9 cellular contexts compared by ENCODE assay signal in genomic region chr2:42567389-42567788, GRCh38. TPM values are rescaled to one million over a fixed set of nuclear protein-coding genes. Genes with fewer than 3 reads are reported as not detected.
DNase-seq lines count a peak whose midpoint lies in the region; ATAC-seq, FAIRE-seq and TF ChIP-seq lines count a peak whose summit lies in the region.
"Had no signal": no experiment of that assay in that cellular context is flagged by ENCODE, and none has a peak within 500 bp of the region (broad histone marks: within the 10 kb centered on the region; RNA-seq: fewer than 3 reads in every experiment).

No MANE protein-coding gene starts in this region.

- H3K36me3 ChIP-seq in kidney (ENCODE audit: control insufficient read depth in 1 of 2, insufficient read depth in 2 of 2, low read length in 2 of 2) (no peaks in the 10 kb centered on the region), thoracic aorta (no peaks in the 10 kb centered on the region), mucosa of descending colon (ENCODE audit: low read depth) (no peaks in the 10 kb centered on the region)

- CTCF ChIA-PET in activated CD4-positive, alpha-beta T cell treated with anti-CD3 and anti-CD28 coated beads, Interleukin-2, amount 10 ng/mL, durations not matched to agents 7 days and 5 days (lab: Charles Lee) = interaction anchor here (0.7 kb wide), 1 partner anchor 252 kb away, joined by 5 read pairs; no protein-coding TSS in a partner anchor

- no peaks in the 10 kb centered on the region for H3K27me3 Mint-ChIP-seq in activated CD4-positive, alpha-beta T cell treated with anti-CD3 and anti-CD28 coated beads, Interleukin-2, amount 10 ng/mL, durations not matched to agents 7 days and 5 days
- H3K27me3 Mint-ChIP-seq in activated naive CD8-positive, alpha-beta T cell treated with anti-CD3 and anti-CD28 coated beads for 36 hours = no peaks in the 10 kb centered on the region

- peaks cover 30% of the 10 kb centered on the region for H3K4me1 Mint-ChIP-seq in activated CD4-positive, alpha-beta T cell treated with anti-CD3 and anti-CD28 coated beads, Interleukin-2, amount 10 ng/mL, durations not matched to agents 7 days and 5 days
- H3K4me1 Mint-ChIP-seq in activated naive CD8-positive, alpha-beta T cell treated with anti-CD3 and anti-CD28 coated beads for 36 hours = peaks cover 28% of the 10 kb centered on the region

- H3K4me3 Mint-ChIP-seq in activated CD4-positive, alpha-beta T cell treated with anti-CD3 and anti-CD28 coated beads, Interleukin-2, amount 10 ng/mL, durations not matched to agents 7 days and 5 days = peak overlapping the region; percentile 72
- peak overlapping the region; percentile 47 for H3K4me3 Mint-ChIP-seq in activated naive CD8-positive, alpha-beta T cell treated with anti-CD3 and anti-CD28 coated beads for 36 hours

- H3K4me3 ChIP-seq in kidney (ENCODE audit: low read length in 2 of 2) (no peak overlapping the region), thoracic aorta (no peak overlapping the region), mucosa of descending colon (no peak overlapping the region)

- ATAC-seq in thoracic aorta (ENCODE audit: insufficient number of reproducible peaks, low FRiP score, low read depth) = no peak
- ATAC-seq in mucosa of descending colon = no peak
- no peak for ATAC-seq in GM18517 (IDR thresholded peaks at IDR 0.05; ENCODE audit: unreplicated experiment)

- no peak for FAIRE-seq in kidney (lab: Jason Lieb, UNC)
- FAIRE-seq: colon had no signal

- H3K27me3 ChIP-seq in thoracic aorta (replicated peaks; ENCODE audit: insufficient read depth) = no peaks in the 10 kb centered on the region

- H3K4me1 ChIP-seq in kidney (ENCODE audit: control insufficient read depth in 1 of 2, insufficient read depth in 1 of 2, low read depth in 1 of 2, low read length in 2 of 2) = peaks cover 3% of the 10 kb centered on the region in 2 donors
- peaks cover 10 to 30% of the 10 kb centered on the region in 2 donors for H3K4me1 ChIP-seq in thoracic aorta (ENCODE audit: control insufficient read depth in 1 of 2, low read depth in 2 of 2)
- H3K4me1 ChIP-seq in mucosa of descending colon (ENCODE audit: low read depth) = peaks cover 26% of the 10 kb centered on the region

- H3K9me3 ChIP-seq in kidney (ENCODE audit: control insufficient read depth in 1 of 2, low read length in 2 of 2) = no peaks in the 10 kb centered on the region
- H3K9me3 ChIP-seq in thoracic aorta = no peaks in the 10 kb centered on the region
- no peaks in the 10 kb centered on the region for H3K9me3 ChIP-seq in mucosa of descending colon

- H3K9me3 Mint-ChIP-seq in activated CD4-positive, alpha-beta T cell treated with anti-CD3 and anti-CD28 coated beads, Interleukin-2, amount 10 ng/mL, durations not matched to agents 7 days and 5 days = no peaks in the 10 kb centered on the region
- H3K9me3 Mint-ChIP-seq in activated naive CD8-positive, alpha-beta T cell treated with anti-CD3 and anti-CD28 coated beads for 36 hours = no peaks in the 10 kb centered on the region

- no peak for DNase-seq in activated CD4-positive, alpha-beta T cell treated with anti-CD3 and anti-CD28 coated beads, Interleukin-2, amount 10 ng/mL, durations not matched to agents 7 days and 5 days
- DNase-seq in activated CD4-positive, alpha-beta T cell treated with anti-CD3 and anti-CD28 coated beads, Interleukin-2, amount 50 U/mL, for 4 hours = no peak
- no peak for DNase-seq in activated naive CD8-positive, alpha-beta T cell treated with anti-CD3 and anti-CD28 coated beads for 36 hours
- DNase-seq in kidney (no peak), thoracic aorta (ENCODE audit: low spot score) (no peak), mucosa of descending colon (no peak), cerebellum (ENCODE audit: low spot score) (no peak)

- peak overlapping the region in 1 of 2 donors; percentile 6 for H3K9ac ChIP-seq in kidney (ENCODE audit: low read length in 2 of 2)

- intact Hi-C loops in kidney (cut with DNase I) (no loop called here), mucosa of descending colon (cut with DNase I, micrococcal nuclease) (no loop called here)

- TF ChIP-seq CTCF in kidney (IDR thresholded peaks at IDR 0.05; ENCODE audit: borderline replicate concordance, extremely low read depth, insufficient read depth) (no peak), thoracic aorta (IDR thresholded peaks at IDR 0.05) (no peak), mucosa of descending colon (IDR thresholded peaks at IDR 0.05) (no peak)

- peak overlapping the region; percentile 26 for H3K27ac Mint-ChIP-seq in activated CD4-positive, alpha-beta T cell treated with anti-CD3 and anti-CD28 coated beads, Interleukin-2, amount 10 ng/mL, durations not matched to agents 7 days and 5 days
- peak overlapping the region; percentile 21 for H3K27ac Mint-ChIP-seq in activated naive CD8-positive, alpha-beta T cell treated with anti-CD3 and anti-CD28 coated beads for 36 hours

- POLR2A ChIA-PET in activated CD4-positive, alpha-beta T cell treated with anti-CD3 and anti-CD28 coated beads, Interleukin-2, amount 10 ng/mL, durations not matched to agents 7 days and 5 days (lab: Charles Lee) = no interaction called here

- H3K27ac ChIP-seq in kidney (ENCODE audit: low read depth in 2 of 2, low read length in 2 of 2) (peak overlapping the region; percentile 41 to 54), thoracic aorta (peak overlapping the region; percentile 61 to 82)

- peaks cover 10% of the 10 kb centered on the region for H3K36me3 Mint-ChIP-seq in activated CD4-positive, alpha-beta T cell treated with anti-CD3 and anti-CD28 coated beads, Interleukin-2, amount 10 ng/mL, durations not matched to agents 7 days and 5 days (ENCODE audit: low read depth)
- peaks cover 6% of the 10 kb centered on the region for H3K36me3 Mint-ChIP-seq in activated naive CD8-positive, alpha-beta T cell treated with anti-CD3 and anti-CD28 coated beads for 36 hours

RNA-seq across cellular contexts. Expression of gene MTA3, which starts 1.0 kb away (rescaled TPM):
- total RNA-seq in activated CD4-positive, alpha-beta T cell treated with anti-CD3 and anti-CD28 coated beads, Interleukin-2, amount 10 ng/mL, durations not matched to agents 7 days and 5 days = 10 to 100 TPM; 34.5 to 36.5 TPM
- total RNA-seq in activated naive CD8-positive, alpha-beta T cell treated with anti-CD3 and anti-CD28 coated beads for 36 hours = 10 to 100 TPM; 32.0 to 34.7 TPM
- total RNA-seq in kidney (35.2 TPM), thoracic aorta (10 to 100 TPM; 23.0 to 30.8 TPM), mucosa of descending colon (10 to 100 TPM; 44.8 to 58.9 (median 52.8) TPM), cerebellum (47.1 TPM)
- 27.7 TPM for polyA plus RNA-seq in kidney (ENCODE audit: insufficient read depth, low read depth, low replicate concordance)
